In the genomic region with DNA sequence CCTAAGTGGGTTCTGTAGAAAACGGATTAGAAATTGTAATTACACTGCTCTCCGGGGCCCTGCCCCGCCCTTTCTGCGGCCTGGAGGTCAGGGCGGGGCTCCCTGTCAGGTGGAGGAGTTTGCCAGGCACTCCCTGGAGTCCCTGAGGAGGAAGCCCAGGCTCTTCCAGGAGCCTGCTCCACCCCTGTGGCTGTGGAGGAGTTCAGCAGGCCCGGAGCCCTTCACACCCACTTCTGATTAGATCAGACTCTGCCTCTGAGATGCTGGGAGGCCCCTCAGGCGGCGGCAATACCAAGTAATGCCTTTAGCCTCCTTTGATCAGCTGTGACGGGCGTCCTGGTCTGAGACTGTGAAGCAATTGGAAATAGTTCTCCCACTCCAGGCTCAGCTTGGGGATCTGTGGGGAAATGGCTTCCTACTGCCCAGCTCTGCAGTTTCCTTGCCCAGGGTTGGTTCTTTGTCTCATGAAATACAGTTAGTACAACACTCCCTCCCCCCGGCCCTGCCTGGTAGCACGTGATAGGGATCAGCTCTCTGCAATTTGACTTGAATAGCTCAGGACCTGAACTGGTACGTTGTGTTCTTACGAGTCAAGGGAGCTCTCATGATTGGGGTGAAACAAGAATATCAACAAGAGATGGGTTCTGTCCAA, we compare ENCODE assay signal across 9 cellular contexts. TPM values are rescaled to one million over a fixed set of nuclear protein-coding genes. Genes with fewer than 3 reads are reported as not detected.
DNase-seq lines count a peak whose midpoint lies in the region; ATAC-seq and TF ChIP-seq lines count a peak whose summit lies in the region.
"Had no signal": no experiment of that assay in that cellular context is flagged by ENCODE, and none has a peak within 500 bp of the region (broad histone marks: within the 10 kb centered on the region; RNA-seq: fewer than 3 reads in every experiment).

No MANE protein-coding gene starts in this region.

- CTCF ChIA-PET in Caco-2 (lab: Charles Lee) = interaction anchor here (0.7 kb wide), 1 partner anchor 68 kb away, joined by 3 read pairs; no protein-coding TSS in a partner anchor

- H3K9me3 ChIP-seq in Caco-2 (no peaks in the 10 kb centered on the region), SK-N-MC (ENCODE audit: low read depth, low read length) (no peaks in the 10 kb centered on the region), osteoblast (ENCODE audit: low read depth, low read length) (no peaks in the 10 kb centered on the region), right lobe of liver (no peaks in the 10 kb centered on the region), MG63 (no peaks in the 10 kb centered on the region)

- H3K9ac ChIP-seq in SK-N-MC (ENCODE audit: insufficient read length) = peak overlapping the region; percentile 64

- no peak overlapping the region for H3K4me3 Mint-ChIP-seq in Caco-2 (ENCODE audit: unreplicated experiment)

- H3K27ac ChIP-seq in SK-N-MC (peak overlapping the region; percentile 80), osteoblast (ENCODE audit: low read depth, low read length) (no peak overlapping the region), right lobe of liver (no peak overlapping the region)

- H3K36me3 Mint-ChIP-seq in Caco-2 (ENCODE audit: insufficient read depth, unreplicated experiment) = peaks cover 21% of the 10 kb centered on the region

- peaks cover 8% of the 10 kb centered on the region for H3K4me1 Mint-ChIP-seq in Caco-2 (ENCODE audit: low read depth, unreplicated experiment)

- intact Hi-C loops in Caco-2 (cut with micrococcal nuclease; ENCODE audit: unreplicated experiment) (no loop called here), right lobe of liver (cut with DNase I) (no loop called here)

- ATAC-seq in right lobe of liver = no peak
- no peak for ATAC-seq in GM21447 (IDR thresholded peaks at IDR 0.05; ENCODE audit: unreplicated experiment)

- no peak overlapping the region for H3K4me2 ChIP-seq in osteoblast (ENCODE audit: insufficient read depth, low read length)

- no peak overlapping the region for H3K4me3 ChIP-seq in Caco-2 (ENCODE audit: low read depth, low read length)
- peak overlapping the region; percentile 22; the same call in 1 of the 2 replicates for H3K4me3 ChIP-seq in SK-N-MC
- H3K4me3 ChIP-seq in fibroblast of the aortic adventitia (ENCODE audit: low read depth, low read length) = no peak overlapping the region
- H3K4me3 ChIP-seq in osteoblast (ENCODE audit: insufficient read depth, low read length) = no peak overlapping the region
- no peak overlapping the region for H3K4me3 ChIP-seq in right lobe of liver
- H3K4me3 ChIP-seq in MG63 = no peak overlapping the region

- H3K79me2 ChIP-seq in osteoblast (ENCODE audit: insufficient read depth, low read length) = peaks cover 4% of the 10 kb centered on the region

- 47% methylated on average over 9 of the region's 14 CpGs for WGBS in right lobe of liver (ENCODE audit: insufficient coverage, low coverage, low lambda C conversion rate, missing lambda C conversion rate)

- H3K27ac Mint-ChIP-seq in Caco-2 (ENCODE audit: unreplicated experiment) = no peak overlapping the region

- H4K20me1 ChIP-seq in osteoblast (ENCODE audit: insufficient read depth, low read length) = peaks cover 17% of the 10 kb centered on the region

- no peak for TF ChIP-seq POLR2A in right lobe of liver (IDR thresholded peaks at IDR 0.05)

- no peaks in the 10 kb centered on the region for H3K27me3 Mint-ChIP-seq in Caco-2 (ENCODE audit: insufficient read depth, unreplicated experiment)

- H3K9me3 Mint-ChIP-seq in Caco-2 (ENCODE audit: unreplicated experiment) = no peaks in the 10 kb centered on the region

- no TSS peak for BruUV-seq in Caco-2 (replicated peaks; lab: Mats Ljungman, UMichigan)

- peak; percentile 43 to 81 for DNase-seq in Caco-2
- DNase-seq in SK-N-MC (ENCODE audit: low read depth, low spot score) = peak; percentile 22
- peak; percentile 59 for DNase-seq in fibroblast of the aortic adventitia (ENCODE audit: low read depth)
- peak; percentile 89 for DNase-seq in osteoblast (ENCODE audit: insufficient read length, low spot score, missing footprints)
- DNase-seq in right lobe of liver = no peak
- no peak for DNase-seq in MG63
- DNase-seq in stimulated activated CD4-positive, alpha-beta T cell treated with anti-CD3 and anti-CD28 coated beads, Interleukin-4, amount 100 ng/mL, for 4 hours = no peak
- DNase-seq: effector CD8-positive, alpha-beta T cell had no signal

- H2AFZ ChIP-seq in osteoblast (ENCODE audit: low read length) = no peak overlapping the region

- TF ChIP-seq CTCF in Caco-2 (IDR thresholded peaks at IDR 0.05; ENCODE audit: insufficient read depth in 1 of 2, low read depth in 1 of 2, low read length in 1 of 2, severe bottlenecking in 1 of 2, unreplicated experiment in 1 of 2) (no peak), fibroblast of the aortic adventitia (IDR thresholded peaks at IDR 0.05; ENCODE audit: insufficient read depth, low read length) (no peak), osteoblast (IDR thresholded peaks at IDR 0.05; ENCODE audit: extremely low read depth, low read depth, low read length) (no peak), right lobe of liver (IDR thresholded peaks at IDR 0.05) (no peak)

- H3K36me3 ChIP-seq in Caco-2 (ENCODE audit: control insufficient read depth, insufficient read depth, low read length) (peaks cover 3% of the 10 kb centered on the region), SK-N-MC (ENCODE audit: insufficient read depth, low read length) (no peaks in the 10 kb centered on the region), osteoblast (ENCODE audit: insufficient read depth, low read length) (no peaks in the 10 kb centered on the region), right lobe of liver (peaks cover 0 to 29% (median 11%) of the 10 kb centered on the region in 4 donors), MG63 (peaks cover 15% of the 10 kb centered on the region)

- H3K27me3 ChIP-seq in Caco-2 (replicated peaks; ENCODE audit: control insufficient read depth, insufficient read depth, low read length) (no peaks in the 10 kb centered on the region), osteoblast (ENCODE audit: insufficient read depth, low read length) (no peaks in the 10 kb centered on the region), right lobe of liver (no peaks in the 10 kb centered on the region), MG63 (no peaks in the 10 kb centered on the region)

- POLR2A ChIA-PET in Caco-2 (lab: Charles Lee) = no interaction called here

- H3K4me1 ChIP-seq in Caco-2 (0 out of 2 replicates have a peak, but pooled peaks cover 3% of the 10 kb centered on the region), osteoblast (ENCODE audit: insufficient read depth, low read length) (no peaks in the 10 kb centered on the region), right lobe of liver (no peaks in the 10 kb centered on the region)

RNA-seq across cellular contexts. Expression of gene BAIAP2, which starts 22.3 kb away (rescaled TPM):
- total RNA-seq in Caco-2 (2022) (52.6 and 57.7 TPM in 2 replicates), fibroblast of the aortic adventitia (ENCODE audit: low replicate concordance) (24.3 and 27.5 TPM in 2 replicates), osteoblast (15.6 and 19.4 TPM in 2 replicates), right lobe of liver (100 to 1,000 TPM in 1 of 6 experiments, 10 to 100 TPM in 5; 46.6 to 139 (median 63.3) TPM)
- total RNA-seq in MG63 (2014; rRNA removed; shearing (Covaris generic); ENCODE audit: low replicate concordance) = 34.4 and 43.9 TPM in 2 replicates

Comparison
In these comparisons a context has a peak if more than half of its experiments do, and no peak if none do; other contexts are left out.
1. DNase-seq: peak in Caco-2 (2 of 2), SK-N-MC (single experiment), fibroblast of the aortic adventitia (single experiment) and osteoblast (single experiment); none in right lobe of liver (0 of 3), MG63 (single experiment) and stimulated activated CD4-positive, alpha-beta T cell treated with anti-CD3 and anti-CD28 coated beads, Interleukin-4, amount 100 ng/mL, for 4 hours (0 of 2).